ENCODE assay signal across 5 cellular contexts in the genomic region with DNA sequence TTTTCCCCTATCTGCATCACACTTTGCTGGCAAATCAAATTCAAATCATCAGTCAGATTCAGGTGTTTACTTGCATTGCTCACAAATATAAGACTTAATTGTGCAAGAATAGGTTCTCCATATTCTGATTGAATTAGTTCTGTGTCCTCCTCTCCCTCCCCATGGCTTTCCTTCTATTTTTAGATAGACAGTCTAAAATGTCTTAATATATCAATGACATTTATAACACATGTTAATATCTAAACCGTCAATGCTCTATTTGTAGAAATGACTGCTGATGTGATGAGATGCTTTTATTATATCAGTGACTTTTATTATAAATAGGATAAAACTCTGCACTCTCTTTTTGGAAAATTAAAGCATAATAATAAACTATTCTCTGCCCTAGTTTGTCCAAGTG.
"Had no signal": no experiment of that assay in that cellular context is flagged by ENCODE, and none has a peak within 500 bp of the region (broad histone marks: within the 10 kb centered on the region; RNA-seq: fewer than 3 reads in every experiment).

No MANE protein-coding gene starts in this region.

- H3K4me2 ChIP-seq: GM23338 had no signal

- H3K27ac ChIP-seq: HL-60 had no signal

- ATAC-seq: GM23338, HepG2 had no signal

- H2AFZ ChIP-seq: GM23338 had no signal

- DNase-seq: H9, HCEC 1CT had no signal

- H3K4me3 ChIP-seq: GM23338 had no signal
